Comparison of ENCODE assay signal across 25 cellular contexts in the genomic region with DNA sequence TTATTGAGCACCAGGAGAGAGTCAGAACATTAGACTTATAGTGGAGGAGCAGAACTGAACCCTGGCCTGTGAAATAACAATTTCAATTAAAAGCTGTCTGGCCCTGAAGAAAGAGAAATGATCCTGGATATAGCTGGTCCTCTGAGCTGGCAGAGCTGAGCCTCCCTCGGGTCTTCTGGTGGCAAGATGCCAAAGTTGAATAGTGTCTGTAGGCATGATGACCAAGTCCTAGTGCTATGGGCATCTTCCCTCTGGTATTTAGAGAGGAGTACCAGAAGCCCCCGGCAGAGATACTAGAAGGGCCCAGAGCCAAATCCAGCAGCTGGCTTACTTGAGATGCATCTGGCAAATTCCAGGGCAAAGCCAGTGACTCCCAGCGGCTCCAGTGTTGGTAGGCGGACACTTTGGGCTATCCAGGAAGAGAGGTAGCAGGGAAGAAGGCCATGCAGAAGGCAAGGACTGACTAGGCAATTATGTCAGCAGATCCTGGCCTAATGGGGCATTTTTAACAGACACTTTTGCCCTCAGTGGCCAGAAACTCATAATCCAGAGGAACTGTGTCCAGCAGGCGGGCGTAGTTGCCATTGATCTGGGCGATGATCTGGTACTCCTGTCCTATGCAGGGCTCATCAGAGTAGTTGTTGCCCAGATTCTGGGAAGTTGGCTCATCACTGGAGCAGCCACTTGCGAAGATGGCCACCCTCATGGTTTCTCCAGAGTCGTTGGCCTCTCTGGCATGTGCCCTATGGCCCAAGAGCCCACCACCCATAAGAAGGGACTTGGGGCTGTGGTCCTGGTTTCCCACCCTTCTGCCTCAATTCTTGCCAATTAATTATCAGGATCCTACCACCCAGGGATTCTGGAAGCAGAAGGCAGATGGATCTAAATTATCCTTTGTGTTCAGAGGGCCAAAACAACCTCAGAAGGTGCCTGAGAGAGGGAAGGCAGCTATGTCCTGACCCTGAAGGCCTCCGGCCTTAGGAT. TPM values are rescaled to one million over a fixed set of nuclear protein-coding genes. Genes with fewer than 3 reads are reported as not detected.
DNase-seq lines count a peak whose midpoint lies in the region; ATAC-seq lines count a peak whose summit lies in the region.
"Had no signal": no experiment of that assay in that cellular context is flagged by ENCODE, and none has a peak within 500 bp of the region (broad histone marks: within the 10 kb centered on the region; RNA-seq: fewer than 3 reads in every experiment).

No MANE protein-coding gene starts in this region.

- peaks cover 21% of the 10 kb centered on the region for H3K4me1 Mint-ChIP-seq in activated T-helper 17 cell treated with anti-CD3 and anti-CD28 coated beads, Interleukin-2, amount 50 U/mL, for 72 hours
- H3K4me1 Mint-ChIP-seq in stimulated activated memory B cell treated with anti-CD40 and anti-IgM and Interleukin-4, amounts not matched to agents 10 μg/mL and 1 μg/mL and 100 μg/mL, for 72 hours: peaks cover 82% of the 10 kb centered on the region
- H3K4me1 Mint-ChIP-seq in naive thymus-derived CD8-positive, alpha-beta T cell: peaks cover 24 to 70% (median 34%) of the 10 kb centered on the region in 4 donors

- intact Hi-C loops in Right ventricle myocardium inferior (cut with DNase I) (no loop called here), right cardiac atrium (cut with DNase I) (no loop called here)

- peak overlapping the region; percentile 43 for H3K27ac Mint-ChIP-seq in activated T-helper 17 cell treated with anti-CD3 and anti-CD28 coated beads, Interleukin-2, amount 50 U/mL, for 72 hours
- H3K27ac Mint-ChIP-seq in stimulated activated memory B cell treated with anti-CD40 and anti-IgM and Interleukin-4, amounts not matched to agents 10 μg/mL and 1 μg/mL and 100 μg/mL, for 72 hours: peak overlapping the region; percentile 92
- peak overlapping the region in 3 of 10 donors; percentile 29 to 89 (median 32) for H3K27ac Mint-ChIP-seq in naive thymus-derived CD8-positive, alpha-beta T cell
- H3K27ac Mint-ChIP-seq: activated CD4-positive, alpha-beta memory T cell treated with anti-CD3 and anti-CD28 coated beads for 36 hours; activated naive CD8-positive, alpha-beta T cell treated with anti-CD3 and anti-CD28 coated beads, Interleukin-2, amount 10 ng/mL, durations not matched to agents 7 days and 5 days; CD8-positive, alpha-beta T cell; HFFc6 had no signal

- no peaks in the 10 kb centered on the region for H3K9me3 Mint-ChIP-seq in activated T-helper 17 cell treated with anti-CD3 and anti-CD28 coated beads, Interleukin-2, amount 50 U/mL, for 72 hours
- peaks cover 6% of the 10 kb centered on the region for H3K9me3 Mint-ChIP-seq in stimulated activated memory B cell treated with anti-CD40 and anti-IgM and Interleukin-4, amounts not matched to agents 10 μg/mL and 1 μg/mL and 100 μg/mL, for 72 hours
- H3K9me3 Mint-ChIP-seq in naive thymus-derived CD8-positive, alpha-beta T cell: no peaks in the 10 kb centered on the region
- H3K9me3 Mint-ChIP-seq: activated CD4-positive, alpha-beta memory T cell treated with anti-CD3 and anti-CD28 coated beads for 36 hours; activated naive CD8-positive, alpha-beta T cell treated with anti-CD3 and anti-CD28 coated beads, Interleukin-2, amount 10 ng/mL, durations not matched to agents 7 days and 5 days; CD8-positive, alpha-beta T cell; HFFc6 had no signal

- no peak overlapping the region for H3K27ac ChIP-seq in right cardiac atrium (ENCODE audit: low read length)
- H3K27ac ChIP-seq: body of pancreas, colonic mucosa, right atrium auricular region, SK-N-MC, tibial nerve, VCaP had no signal

- no peaks in the 10 kb centered on the region for H3K27me3 ChIP-seq in right cardiac atrium (ENCODE audit: control insufficient read depth, insufficient read depth)
- H3K27me3 ChIP-seq: body of pancreas, colonic mucosa, Peyer's patch, right atrium auricular region had no signal

- peak overlapping the region; percentile 41 for H3K4me3 Mint-ChIP-seq in activated T-helper 17 cell treated with anti-CD3 and anti-CD28 coated beads, Interleukin-2, amount 50 U/mL, for 72 hours
- H3K4me3 Mint-ChIP-seq in stimulated activated memory B cell treated with anti-CD40 and anti-IgM and Interleukin-4, amounts not matched to agents 10 μg/mL and 1 μg/mL and 100 μg/mL, for 72 hours: no peak overlapping the region
- no peak overlapping the region for H3K4me3 Mint-ChIP-seq in naive thymus-derived CD8-positive, alpha-beta T cell
- H3K4me3 Mint-ChIP-seq: activated CD4-positive, alpha-beta memory T cell treated with anti-CD3 and anti-CD28 coated beads for 36 hours; activated naive CD8-positive, alpha-beta T cell treated with anti-CD3 and anti-CD28 coated beads, Interleukin-2, amount 10 ng/mL, durations not matched to agents 7 days and 5 days; CD8-positive, alpha-beta T cell; HFFc6 had no signal

- POLR2A ChIA-PET in naive thymus-derived CD8-positive, alpha-beta T cell (lab: Charles Lee): no interaction called here

- H3K27me3 Mint-ChIP-seq in activated T-helper 17 cell treated with anti-CD3 and anti-CD28 coated beads, Interleukin-2, amount 50 U/mL, for 72 hours: no peaks in the 10 kb centered on the region
- H3K27me3 Mint-ChIP-seq in stimulated activated memory B cell treated with anti-CD40 and anti-IgM and Interleukin-4, amounts not matched to agents 10 μg/mL and 1 μg/mL and 100 μg/mL, for 72 hours: no peaks in the 10 kb centered on the region
- H3K27me3 Mint-ChIP-seq in naive thymus-derived CD8-positive, alpha-beta T cell: no peaks in the 10 kb centered on the region
- H3K27me3 Mint-ChIP-seq: activated CD4-positive, alpha-beta memory T cell treated with anti-CD3 and anti-CD28 coated beads for 36 hours; activated naive CD8-positive, alpha-beta T cell treated with anti-CD3 and anti-CD28 coated beads, Interleukin-2, amount 10 ng/mL, durations not matched to agents 7 days and 5 days had no signal

- ATAC-seq in Right ventricle myocardium inferior (no peak), right cardiac atrium (no peak), HG02588 (IDR thresholded peaks at IDR 0.05; ENCODE audit: unreplicated experiment) (no peak)
- ATAC-seq in activated T-helper 17 cell treated with anti-CD3 and anti-CD28 coated beads, Interleukin-2, amount 50 U/mL, for 72 hours (replicated peaks): no peak
- no peak for ATAC-seq in stimulated activated memory B cell treated with anti-CD40 and anti-IgM and Interleukin-4, amounts not matched to agents 10 μg/mL and 1 μg/mL and 100 μg/mL, for 72 hours
- ATAC-seq in naive thymus-derived CD8-positive, alpha-beta T cell: no peak
- ATAC-seq: body of pancreas; CD8-positive, alpha-beta T cell had no signal

- H3K36me3 Mint-ChIP-seq in activated T-helper 17 cell treated with anti-CD3 and anti-CD28 coated beads, Interleukin-2, amount 50 U/mL, for 72 hours (ENCODE audit: low read depth): no peaks in the 10 kb centered on the region
- H3K36me3 Mint-ChIP-seq in stimulated activated memory B cell treated with anti-CD40 and anti-IgM and Interleukin-4, amounts not matched to agents 10 μg/mL and 1 μg/mL and 100 μg/mL, for 72 hours: peaks cover 11% of the 10 kb centered on the region
- no peaks in the 10 kb centered on the region for H3K36me3 Mint-ChIP-seq in naive thymus-derived CD8-positive, alpha-beta T cell
- H3K36me3 Mint-ChIP-seq: activated CD4-positive, alpha-beta memory T cell treated with anti-CD3 and anti-CD28 coated beads for 36 hours; CD8-positive, alpha-beta T cell had no signal

- H3K4me3 ChIP-seq in right cardiac atrium (ENCODE audit: low read length): no peak overlapping the region
- H3K4me3 ChIP-seq: body of pancreas, colonic mucosa, Peyer's patch, right atrium auricular region, SK-N-MC, tibial nerve had no signal

- 80% methylated on average over 10 of the region's 10 CpGs for WGBS in right cardiac atrium

- H3K4me1 ChIP-seq in right cardiac atrium (ENCODE audit: control insufficient read depth, insufficient read depth, low read length): no peaks in the 10 kb centered on the region
- H3K4me1 ChIP-seq: body of pancreas, colonic mucosa, Peyer's patch, right atrium auricular region, tibial nerve had no signal

- DNase-seq in Right ventricle myocardium inferior (ENCODE audit: missing footprints) (peak; percentile 53), right cardiac atrium (no peak), MV-4-11 (lab: John Stamatoyannopoulos, UW) (peak; percentile 80), midbrain (lab: John Stamatoyannopoulos, UW) (no peak)
- DNase-seq in naive thymus-derived CD8-positive, alpha-beta T cell: no peak
- DNase-seq: activated CD4-positive, alpha-beta memory T cell treated with anti-CD3 and anti-CD28 coated beads for 36 hours; activated naive CD8-positive, alpha-beta T cell treated with anti-CD3 and anti-CD28 coated beads, Interleukin-2, amount 10 ng/mL, durations not matched to agents 7 days and 5 days; body of pancreas; CD8-positive, alpha-beta T cell; colonic mucosa; HFFc6; NCI-H146; NCI-H774; Peyer's patch; stimulated activated naive CD4-positive, alpha-beta T cell had no signal

- no peaks in the 10 kb centered on the region for H3K9me3 ChIP-seq in right cardiac atrium (ENCODE audit: control insufficient read depth, low read length)
- H3K9me3 ChIP-seq: body of pancreas, colonic mucosa, Peyer's patch, right atrium auricular region, tibial nerve had no signal

RNA-seq across cellular contexts. Expression of gene VSIG4, which starts 17.8 kb away (rescaled TPM):
- total RNA-seq in Right ventricle myocardium inferior (65.1 TPM), right cardiac atrium (100 to 1,000 TPM in 1 of 4 donors, 10 to 100 TPM in 3; 38.4 to 126 (median 53.4) TPM)
- 16.0 TPM for polyA plus RNA-seq in right cardiac atrium
- under 1 TPM in 1 of 2 donors, not detected in 1; 0.24 TPM for total RNA-seq in activated T-helper 17 cell treated with anti-CD3 and anti-CD28 coated beads, Interleukin-2, amount 50 U/mL, for 72 hours
- under 1 TPM; 0.47 to 0.60 TPM for total RNA-seq in naive thymus-derived CD8-positive, alpha-beta T cell
- under 1 TPM in 1 of 3 donors, not detected in 2; 0.38 TPM for polyA plus RNA-seq in naive thymus-derived CD8-positive, alpha-beta T cell
- total RNA-seq: activated CD4-positive, alpha-beta memory T cell treated with anti-CD3 and anti-CD28 coated beads for 36 hours; CD8-positive, alpha-beta T cell; HFFc6; HT-29; LHCN-M2 had no signal
- polyA plus RNA-seq: AG04450 had no signal

Comparison
In these comparisons a context has a peak if more than half of its experiments do, and no peak if none do; other contexts are left out.
1. DNase-seq: peak in Right ventricle myocardium inferior (single experiment) and MV-4-11 (single experiment); none in right cardiac atrium (0 of 3), naive thymus-derived CD8-positive, alpha-beta T cell (0 of 10) and midbrain (single experiment).
2. RNA of gene VSIG4, which starts 17.8 kb away (total RNA-seq): 65.1 TPM in Right ventricle myocardium inferior (single experiment) and 38.4 to 126 TPM in right cardiac atrium; 0.47 to 0.60 TPM in naive thymus-derived CD8-positive, alpha-beta T cell and 0.24 TPM in activated T-helper 17 cell treated with anti-CD3 and anti-CD28 coated beads, Interleukin-2, amount 50 U/mL, for 72 hours; every median in the first group is over 10 times any median in the second.